ENCODE assay signal across 11 cellular contexts in the genomic region with DNA sequence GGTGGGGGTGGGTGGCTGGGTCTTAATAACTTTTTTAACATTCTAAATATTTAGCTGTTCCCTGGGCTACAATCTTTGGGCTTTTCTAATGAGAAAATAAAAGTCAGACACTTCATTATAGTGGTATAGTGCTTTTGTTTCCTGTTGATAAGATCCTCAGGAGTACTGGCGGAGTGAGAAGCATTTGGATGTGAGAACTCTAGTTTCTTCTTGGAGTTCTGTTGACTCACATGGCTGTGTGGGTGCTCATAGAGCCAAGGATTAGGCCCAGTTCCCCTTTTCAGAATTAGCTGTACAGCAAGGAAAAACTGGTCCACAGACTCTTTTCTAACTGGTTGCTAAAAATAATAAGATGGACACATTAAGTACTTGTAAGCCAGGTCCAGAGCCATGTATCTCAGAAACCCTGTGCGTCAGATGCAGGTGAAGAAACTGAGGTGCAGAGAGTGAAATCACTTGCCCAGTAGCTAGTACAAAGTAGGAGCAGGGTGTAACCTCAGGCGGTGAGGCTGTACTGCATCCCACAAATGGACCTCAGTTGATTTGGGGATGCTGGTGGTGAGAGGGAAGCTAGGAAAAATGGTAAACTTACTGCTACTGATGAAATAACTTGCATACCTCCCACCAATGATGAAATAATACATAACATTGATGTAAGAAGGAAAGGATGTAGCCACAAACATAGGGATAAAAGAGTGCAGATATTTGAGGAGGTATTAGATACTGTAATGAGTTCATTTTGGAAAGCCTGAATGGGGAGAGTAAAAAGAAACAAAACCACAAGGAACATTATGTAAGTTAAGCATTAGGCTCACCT. TPM values are rescaled to one million over a fixed set of nuclear protein-coding genes. Genes with fewer than 3 reads are reported as not detected.
DNase-seq lines count a peak whose midpoint lies in the region; ATAC-seq and TF ChIP-seq lines count a peak whose summit lies in the region.
"Had no signal": no experiment of that assay in that cellular context is flagged by ENCODE, and none has a peak within 500 bp of the region (broad histone marks: within the 10 kb centered on the region; RNA-seq: fewer than 3 reads in every experiment).

No MANE protein-coding gene starts in this region.

- no peak overlapping the region for H3K27ac ChIP-seq in fibroblast of lung (ENCODE audit: insufficient read depth, low read length)
- peak overlapping the region; percentile 80 for H3K27ac ChIP-seq in stomach smooth muscle (ENCODE audit: low read length)

- POLR2A ChIA-PET in T-cell (lab: Charles Lee), result interaction anchor here (0.5 to 3.5 kb wide), 6 partner anchors 9 to 512 kb away, joined by 3 to 35 read pairs (median 7); a partner anchor contains a TSS

- no peak for TF ChIP-seq CTCF in fibroblast of lung (conservative IDR thresholded peaks at IDR 0.05 in 1 of 2, IDR thresholded peaks at IDR 0.05 in 1 of 2; ENCODE audit: low read depth in 1 of 2, low read length in 2 of 2)

- DNase-seq in T-helper 2 cell treated with Interferon-gamma antibody and Interleukin-4, amounts not matched to agents 5 μg/mL and 100 μg/mL, for 36 hours (ENCODE audit: low spot score), result no peak
- DNase-seq in T-helper 2 cell (no peak), T-cell (no peak), fibroblast of lung (ENCODE audit: low read depth in 2 of 2) (peak in 1 of 2 donors; percentile 50), SW 1271 (lab: John Stamatoyannopoulos, UW) (no peak)
- DNase-seq in activated effector memory CD4-positive, alpha-beta T cell treated with anti-CD3 and anti-CD28 coated beads, Interleukin-2, amount 50 U/mL, for 16 hours, result no peak
- DNase-seq: cerebellar nuclear complex; islet precursor cell; stimulated activated CD4-positive, alpha-beta T cell treated with anti-CD3 and anti-CD28 coated beads, Interleukin-2, amount 100 ng/mL, for 48 hours had no signal

- no peaks in the 10 kb centered on the region for H3K9me3 Mint-ChIP-seq in T-helper 2 cell treated with Interferon-gamma antibody and Interleukin-4, amounts not matched to agents 5 μg/mL and 100 μg/mL, for 36 hours
- no peaks in the 10 kb centered on the region for H3K9me3 Mint-ChIP-seq in T-cell

- peak overlapping the region; percentile 95 for H3K4me2 ChIP-seq in fibroblast of lung (ENCODE audit: extremely low read depth, insufficient read depth, low read length)

- peak overlapping the region in 2 of 4 experiments; percentile 88 to 95 for H3K4me3 ChIP-seq in fibroblast of lung (replicated peaks in 1 of 4; ENCODE audit: control extremely low read depth in 1 of 4, insufficient read depth in 1 of 4, low read depth in 3 of 4, low read length in 4 of 4)
- peak overlapping the region; percentile 89 to 95 for H3K4me3 ChIP-seq in stomach smooth muscle (ENCODE audit: low read length in 2 of 2)

- no peaks in the 10 kb centered on the region for H3K27me3 ChIP-seq in fibroblast of lung (ENCODE audit: control insufficient read depth, insufficient read depth, low read length)
- H3K27me3 ChIP-seq in stomach smooth muscle (ENCODE audit: control insufficient read depth in 1 of 2, insufficient read depth in 2 of 2, low read length in 2 of 2), result no peaks in the 10 kb centered on the region

- H3K27ac Mint-ChIP-seq in T-helper 2 cell treated with Interferon-gamma antibody and Interleukin-4, amounts not matched to agents 5 μg/mL and 100 μg/mL, for 36 hours, result peak overlapping the region; percentile 8
- H3K27ac Mint-ChIP-seq in T-cell, result peak overlapping the region; percentile 82 to 94

- H3K9me3 ChIP-seq in fibroblast of lung (ENCODE audit: control insufficient read depth, insufficient read depth, low read depth, low read length) (no peaks in the 10 kb centered on the region), stomach smooth muscle (ENCODE audit: control insufficient read depth in 2 of 2, low read length in 2 of 2) (no peaks in the 10 kb centered on the region)

- peaks cover 17% of the 10 kb centered on the region for H3K27me3 Mint-ChIP-seq in T-helper 2 cell treated with Interferon-gamma antibody and Interleukin-4, amounts not matched to agents 5 μg/mL and 100 μg/mL, for 36 hours (ENCODE audit: low read depth)
- peaks cover 0 to 3% of the 10 kb centered on the region in 2 donors for H3K27me3 Mint-ChIP-seq in T-cell

- H3K4me3 Mint-ChIP-seq in T-helper 2 cell treated with Interferon-gamma antibody and Interleukin-4, amounts not matched to agents 5 μg/mL and 100 μg/mL, for 36 hours, result peak overlapping the region; percentile 93
- H3K4me3 Mint-ChIP-seq in T-cell, result peak overlapping the region; percentile 97 to 98 (median 97)

- H3K4me1 Mint-ChIP-seq in T-helper 2 cell treated with Interferon-gamma antibody and Interleukin-4, amounts not matched to agents 5 μg/mL and 100 μg/mL, for 36 hours (ENCODE audit: low read depth), result peaks cover 34% of the 10 kb centered on the region
- peaks cover 45 to 65% (median 50%) of the 10 kb centered on the region in 3 donors for H3K4me1 Mint-ChIP-seq in T-cell

- H2AFZ ChIP-seq in fibroblast of lung (ENCODE audit: low read length), result no peak overlapping the region

- CTCF ChIA-PET in T-cell (lab: Charles Lee), result interaction anchor here (1.0 to 4.1 kb wide), 7 partner anchors 9 to 144 kb away, joined by 3 to 49 read pairs (median 3); no protein-coding TSS in a partner anchor

- H3K36me3 Mint-ChIP-seq in T-helper 2 cell treated with Interferon-gamma antibody and Interleukin-4, amounts not matched to agents 5 μg/mL and 100 μg/mL, for 36 hours (ENCODE audit: low read depth), result peaks cover 20% of the 10 kb centered on the region
- H3K36me3 Mint-ChIP-seq in T-cell, result peaks cover 20% of the 10 kb centered on the region

- no peaks in the 10 kb centered on the region for H3K79me2 ChIP-seq in fibroblast of lung (ENCODE audit: control insufficient read depth, insufficient read depth, low read length)

- no peaks in the 10 kb centered on the region for H3K4me1 ChIP-seq in fibroblast of lung (ENCODE audit: control insufficient read depth, extremely low read depth, insufficient read depth, low read length)
- peaks cover 13% of the 10 kb centered on the region for H3K4me1 ChIP-seq in stomach smooth muscle (ENCODE audit: control insufficient read depth, insufficient read depth, low read length)

- H3K9ac ChIP-seq in fibroblast of lung (ENCODE audit: insufficient read depth, low read length) (no peak overlapping the region), stomach smooth muscle (ENCODE audit: low read length in 2 of 2) (peak overlapping the region in 1 of 2 donors; percentile 47)

- no peaks in the 10 kb centered on the region for H4K20me1 ChIP-seq in fibroblast of lung (ENCODE audit: control insufficient read depth, extremely low read depth, insufficient read depth, low read length)

- ATAC-seq in T-cell (replicated peaks in 1 of 4) (no peak), GM21723 (IDR thresholded peaks at IDR 0.05; ENCODE audit: unreplicated experiment) (no peak)

- H3K36me3 ChIP-seq in fibroblast of lung (ENCODE audit: control insufficient read depth, insufficient read depth, low read length) (no peaks in the 10 kb centered on the region), stomach smooth muscle (ENCODE audit: control insufficient read depth in 2 of 2, insufficient read depth in 2 of 2, low read length in 2 of 2) (peaks cover 0 to 4% of the 10 kb centered on the region in 2 donors)

RNA-seq across cellular contexts. Expression of a gene that starts 2.4 kb away (rescaled TPM):
- 100 to 1,000 TPM in 1 of 5 donors, 10 to 100 TPM in 4; 53.8 to 105 (median 73.1) TPM for total RNA-seq in T-cell
- total RNA-seq in fibroblast of lung, result 48.0 and 87.0 TPM in 2 replicates
- polyA plus RNA-seq in fibroblast of lung, result 6.7 and 19.2 TPM in 2 replicates
- polyA plus RNA-seq in fibroblast of lung (2012), result 4.8 and 16.3 TPM in 2 replicates
- 7.0 and 28.0 TPM in 2 replicates for polyA minus RNA-seq in fibroblast of lung (ENCODE audit: low replicate concordance)

RNA-seq across cellular contexts. Expression of a gene that starts 28.4 kb away (rescaled TPM):
- 10 to 100 TPM; 15.5 to 20.8 (median 17.2) TPM for total RNA-seq in T-cell
- total RNA-seq in fibroblast of lung, result 50.0 and 54.2 TPM in 2 replicates
- 45.8 and 64.6 TPM in 2 replicates for polyA plus RNA-seq in fibroblast of lung
- polyA plus RNA-seq in fibroblast of lung (2012), result 27.8 and 39.2 TPM in 2 replicates
- 14.8 and 22.1 TPM in 2 replicates for polyA minus RNA-seq in fibroblast of lung (ENCODE audit: low replicate concordance)
